Comparison of ENCODE assay signal across 8 cellular contexts in the genomic region with DNA sequence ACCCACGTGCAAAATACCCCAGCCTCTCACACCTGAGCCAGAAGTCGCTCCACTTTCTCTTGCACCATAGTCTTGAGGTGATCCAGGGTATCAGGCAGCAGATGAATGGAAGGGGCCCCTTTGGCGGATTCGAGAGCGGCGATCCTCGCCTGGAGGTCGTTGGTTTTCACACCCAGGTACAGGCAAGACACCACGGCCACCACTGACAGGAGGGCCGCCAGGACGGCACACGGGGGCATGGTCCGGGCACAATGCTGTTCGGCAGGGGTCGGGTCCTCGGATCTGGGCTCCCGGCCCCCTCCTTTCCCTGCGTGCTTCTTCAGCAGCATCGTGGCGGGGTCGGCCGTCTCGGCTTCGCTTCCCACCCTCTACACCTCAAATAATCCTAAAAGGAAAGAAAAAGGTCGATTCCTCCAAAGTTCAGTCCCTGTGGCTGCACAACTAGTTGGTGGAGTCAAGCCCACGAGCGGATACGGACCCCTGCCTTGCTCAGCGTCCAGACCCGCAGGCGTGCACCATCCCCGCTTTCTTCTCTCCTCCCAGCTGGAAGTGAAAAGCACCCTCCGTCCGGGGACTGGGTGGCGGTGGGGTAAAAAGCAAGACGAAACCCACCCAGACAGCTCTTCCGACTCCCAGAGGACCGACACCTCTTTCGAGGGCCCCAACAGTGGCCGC.
A peak's percentile ranks its signal among the peaks of the same experiment; 100 is the strongest.
DNase-seq lines count a peak whose midpoint lies in the region; ATAC-seq and TF ChIP-seq lines count a peak whose summit lies in the region.

No MANE protein-coding gene starts in this region.

- H3K36me3 ChIP-seq in ACC112 (ENCODE audit: insufficient read depth, low read length) (no peaks in the 10 kb centered on the region), KMS-11 (ENCODE audit: insufficient read depth) (no peaks in the 10 kb centered on the region), muscle layer of duodenum (ENCODE audit: control insufficient read depth in 1 of 2, insufficient read depth in 2 of 2, low read length in 2 of 2) (no peaks in the 10 kb centered on the region)
- H3K36me3 ChIP-seq in effector memory CD4-positive, alpha-beta T cell (ENCODE audit: control insufficient read depth, insufficient read depth, low read length): no peaks in the 10 kb centered on the region

- 0 out of 2 replicates have a peak, but pooled peaks cover 3% of the 10 kb centered on the region for H4K20me1 ChIP-seq in KMS-11 (ENCODE audit: insufficient read depth)

- TF ChIP-seq CTCF in KMS-11 (conservative IDR thresholded peaks at IDR 0.05; ENCODE audit: low read depth, low read length) (no peak), GM20000 (IDR thresholded peaks at IDR 0.05; ENCODE audit: extremely low read depth, missing control alignments) (no peak)

- H3K4me1 ChIP-seq in ACC112 (ENCODE audit: control insufficient read depth, insufficient read depth, low read length, unreplicated experiment) (peaks cover 2% of the 10 kb centered on the region), KMS-11 (ENCODE audit: low read depth, poor library complexity, severe bottlenecking) (peaks cover 10% of the 10 kb centered on the region), muscle layer of duodenum (ENCODE audit: control insufficient read depth in 1 of 2, insufficient read depth in 2 of 2, low read length in 2 of 2) (peaks cover 0 to 20% of the 10 kb centered on the region in 2 donors)
- peaks cover 17% of the 10 kb centered on the region for H3K4me1 ChIP-seq in effector memory CD4-positive, alpha-beta T cell (ENCODE audit: control insufficient read depth, insufficient read depth, low read length, poor library complexity, severe bottlenecking)

- DNase-seq in effector memory CD4-positive, alpha-beta T cell: no peak
- DNase-seq in GM19240 (ENCODE audit: insufficient read length, low spot score): no peak
- no peak for DNase-seq in COR-L47 (lab: John Stamatoyannopoulos, UW)
- no peak for DNase-seq in GM20000 (ENCODE audit: low spot score)

- H3K9me3 ChIP-seq in effector memory CD4-positive, alpha-beta T cell (ENCODE audit: control insufficient read depth, low read length): no peaks in the 10 kb centered on the region
- H3K9me3 ChIP-seq in muscle layer of duodenum (ENCODE audit: control insufficient read depth in 1 of 2, low read length in 2 of 2): no peaks in the 10 kb centered on the region

- peak overlapping the region; percentile 24; the same call in 1 of the 2 replicates for H3K9ac ChIP-seq in KMS-11

- ATAC-seq in HG02610 (IDR thresholded peaks at IDR 0.05; ENCODE audit: unreplicated experiment): no peak

- peak overlapping the region; percentile 66 for H2AFZ ChIP-seq in ACC112 (ENCODE audit: low read length, unreplicated experiment)
- peak overlapping the region; percentile 80 for H2AFZ ChIP-seq in KMS-11 (ENCODE audit: low read depth)

- peak overlapping the region; percentile 48 for H3K4me2 ChIP-seq in KMS-11

- H3K27ac ChIP-seq in ACC112 (ENCODE audit: low read depth, low read length): no peak overlapping the region
- H3K27ac ChIP-seq in KMS-11: no peak overlapping the region
- no peak overlapping the region for H3K27ac ChIP-seq in effector memory CD4-positive, alpha-beta T cell (ENCODE audit: insufficient read depth, low read length, poor library complexity, severe bottlenecking)
- no peak overlapping the region for H3K27ac ChIP-seq in muscle layer of duodenum (ENCODE audit: low read length)

- H3K79me2 ChIP-seq in ACC112 (ENCODE audit: control insufficient read depth, insufficient read depth, low read length, unreplicated experiment): no peaks in the 10 kb centered on the region
- H3K79me2 ChIP-seq in KMS-11 (ENCODE audit: insufficient read depth, low read depth): no peaks in the 10 kb centered on the region

- H3K27me3 ChIP-seq in ACC112 (ENCODE audit: insufficient read depth, low read length) (peaks cover 67% of the 10 kb centered on the region), KMS-11 (ENCODE audit: insufficient read depth, low read depth) (no peaks in the 10 kb centered on the region), muscle layer of duodenum (ENCODE audit: low read depth, low read length) (peaks cover 18% of the 10 kb centered on the region)
- H3K27me3 ChIP-seq in effector memory CD4-positive, alpha-beta T cell (replicated peaks; ENCODE audit: control insufficient read depth, insufficient read depth, low read length, poor library complexity, severe bottlenecking): peaks cover 54% of the 10 kb centered on the region

- H3K4me3 ChIP-seq in ACC112 (ENCODE audit: low read depth, low read length) (peak overlapping the region; percentile 81), KMS-11 (IDR thresholded peaks at IDR 0.05; ENCODE audit: insufficient read depth, low read depth, low read length) (no peak overlapping the region), muscle layer of duodenum (ENCODE audit: low read depth in 1 of 2, low read length in 2 of 2) (peak overlapping the region; percentile 61 to 78)
- peak overlapping the region; percentile 57 for H3K4me3 ChIP-seq in effector memory CD4-positive, alpha-beta T cell (ENCODE audit: insufficient read depth, low read depth, low read length, poor library complexity, severe bottlenecking)
